ENCODE assay signal across 13 cellular contexts in genomic region chr12:73445658-73446324, GRCh38.
DNase-seq lines count a peak whose midpoint lies in the region; ATAC-seq and TF ChIP-seq lines count a peak whose summit lies in the region.
"Had no signal": no experiment of that assay in that cellular context is flagged by ENCODE, and none has a peak within 500 bp of the region (broad histone marks: within the 10 kb centered on the region; RNA-seq: fewer than 3 reads in every experiment).

No MANE protein-coding gene starts in this region.

- no peak overlapping the region for H3K27ac Mint-ChIP-seq in activated naive CD8-positive, alpha-beta T cell treated with anti-CD3 and anti-CD28 coated beads, Interleukin-2, amount 10 ng/mL, durations not matched to agents 7 days and 5 days
- no peak overlapping the region for H3K27ac Mint-ChIP-seq in activated naive CD8-positive, alpha-beta T cell treated with anti-CD3 and anti-CD28 coated beads for 36 hours
- no peak overlapping the region for H3K27ac Mint-ChIP-seq in stimulated activated memory B cell treated with anti-CD40 and anti-IgM and Interleukin-4, amounts not matched to agents 10 μg/mL and 1 μg/mL and 100 μg/mL, for 72 hours
- no peak overlapping the region for H3K27ac Mint-ChIP-seq in stimulated activated effector memory CD8-positive, alpha-beta T cell treated with anti-CD3 and anti-CD28 coated beads, Interleukin-12 subunit alpha, Interleukin-12 subunit beta, amount 100 ng/mL, for 72 hours
- H3K27ac Mint-ChIP-seq: mesothelial cell of epicardium had no signal

- H3K36me3 Mint-ChIP-seq in activated naive CD8-positive, alpha-beta T cell treated with anti-CD3 and anti-CD28 coated beads, Interleukin-2, amount 10 ng/mL, durations not matched to agents 7 days and 5 days = no peaks in the 10 kb centered on the region
- no peaks in the 10 kb centered on the region for H3K36me3 Mint-ChIP-seq in activated naive CD8-positive, alpha-beta T cell treated with anti-CD3 and anti-CD28 coated beads for 36 hours
- H3K36me3 Mint-ChIP-seq in stimulated activated memory B cell treated with anti-CD40 and anti-IgM and Interleukin-4, amounts not matched to agents 10 μg/mL and 1 μg/mL and 100 μg/mL, for 72 hours = no peaks in the 10 kb centered on the region
- H3K36me3 Mint-ChIP-seq in stimulated activated effector memory CD8-positive, alpha-beta T cell treated with anti-CD3 and anti-CD28 coated beads, Interleukin-12 subunit alpha, Interleukin-12 subunit beta, amount 100 ng/mL, for 72 hours = no peaks in the 10 kb centered on the region
- H3K36me3 Mint-ChIP-seq: mesothelial cell of epicardium had no signal

- no peak for DNase-seq in activated naive CD8-positive, alpha-beta T cell treated with anti-CD3 and anti-CD28 coated beads, Interleukin-2, amount 10 ng/mL, durations not matched to agents 7 days and 5 days
- DNase-seq in activated naive CD8-positive, alpha-beta T cell treated with anti-CD3 and anti-CD28 coated beads for 36 hours = no peak
- no peak for DNase-seq in tibial artery
- DNase-seq in stimulated activated effector memory CD8-positive, alpha-beta T cell treated with anti-CD3 and anti-CD28 coated beads, Interleukin-12 subunit alpha, Interleukin-12 subunit beta, amount 100 ng/mL, for 72 hours (ENCODE audit: low spot score in 2 of 2) = no peak
- DNase-seq in stimulated activated CD4-positive, alpha-beta T cell treated with anti-CD3 and anti-CD28 coated beads, Interleukin-4, amount 100 ng/mL, for 1 hour = no peak
- DNase-seq: activated T-cell treated with anti-CD3 and anti-CD28 coated beads, Interleukin-2, amount 50 U/mL, for 1 hour; DMS53; NCI-H2029 treated with DMSO at 0.1 percent for 48 hours; retina had no signal

- no peaks in the 10 kb centered on the region for H3K27me3 Mint-ChIP-seq in activated naive CD8-positive, alpha-beta T cell treated with anti-CD3 and anti-CD28 coated beads, Interleukin-2, amount 10 ng/mL, durations not matched to agents 7 days and 5 days
- H3K27me3 Mint-ChIP-seq in activated naive CD8-positive, alpha-beta T cell treated with anti-CD3 and anti-CD28 coated beads for 36 hours = no peaks in the 10 kb centered on the region
- H3K27me3 Mint-ChIP-seq in stimulated activated memory B cell treated with anti-CD40 and anti-IgM and Interleukin-4, amounts not matched to agents 10 μg/mL and 1 μg/mL and 100 μg/mL, for 72 hours = no peaks in the 10 kb centered on the region

- POLR2A ChIA-PET in activated naive CD8-positive, alpha-beta T cell treated with anti-CD3 and anti-CD28 coated beads, Interleukin-2, amount 10 ng/mL, durations not matched to agents 7 days and 5 days (lab: Charles Lee) = no interaction called here

- no peaks in the 10 kb centered on the region for H3K36me3 ChIP-seq in tibial artery

- peaks cover 6% of the 10 kb centered on the region for H3K4me1 Mint-ChIP-seq in activated naive CD8-positive, alpha-beta T cell treated with anti-CD3 and anti-CD28 coated beads, Interleukin-2, amount 10 ng/mL, durations not matched to agents 7 days and 5 days
- no peaks in the 10 kb centered on the region for H3K4me1 Mint-ChIP-seq in activated naive CD8-positive, alpha-beta T cell treated with anti-CD3 and anti-CD28 coated beads for 36 hours
- peaks cover 10% of the 10 kb centered on the region for H3K4me1 Mint-ChIP-seq in stimulated activated memory B cell treated with anti-CD40 and anti-IgM and Interleukin-4, amounts not matched to agents 10 μg/mL and 1 μg/mL and 100 μg/mL, for 72 hours
- peaks cover 8% of the 10 kb centered on the region for H3K4me1 Mint-ChIP-seq in stimulated activated effector memory CD8-positive, alpha-beta T cell treated with anti-CD3 and anti-CD28 coated beads, Interleukin-12 subunit alpha, Interleukin-12 subunit beta, amount 100 ng/mL, for 72 hours
- H3K4me1 Mint-ChIP-seq: mesothelial cell of epicardium had no signal

- H3K9me3 Mint-ChIP-seq in activated naive CD8-positive, alpha-beta T cell treated with anti-CD3 and anti-CD28 coated beads, Interleukin-2, amount 10 ng/mL, durations not matched to agents 7 days and 5 days = no peaks in the 10 kb centered on the region
- no peaks in the 10 kb centered on the region for H3K9me3 Mint-ChIP-seq in activated naive CD8-positive, alpha-beta T cell treated with anti-CD3 and anti-CD28 coated beads for 36 hours
- H3K9me3 Mint-ChIP-seq in stimulated activated memory B cell treated with anti-CD40 and anti-IgM and Interleukin-4, amounts not matched to agents 10 μg/mL and 1 μg/mL and 100 μg/mL, for 72 hours = no peaks in the 10 kb centered on the region
- H3K9me3 Mint-ChIP-seq in stimulated activated effector memory CD8-positive, alpha-beta T cell treated with anti-CD3 and anti-CD28 coated beads, Interleukin-12 subunit alpha, Interleukin-12 subunit beta, amount 100 ng/mL, for 72 hours = peaks cover 4% of the 10 kb centered on the region
- H3K9me3 Mint-ChIP-seq: mesothelial cell of epicardium had no signal

- H3K4me3 Mint-ChIP-seq in activated naive CD8-positive, alpha-beta T cell treated with anti-CD3 and anti-CD28 coated beads, Interleukin-2, amount 10 ng/mL, durations not matched to agents 7 days and 5 days = peak overlapping the region; percentile 9
- H3K4me3 Mint-ChIP-seq in activated naive CD8-positive, alpha-beta T cell treated with anti-CD3 and anti-CD28 coated beads for 36 hours = no peak overlapping the region
- peak overlapping the region; percentile 1 for H3K4me3 Mint-ChIP-seq in stimulated activated memory B cell treated with anti-CD40 and anti-IgM and Interleukin-4, amounts not matched to agents 10 μg/mL and 1 μg/mL and 100 μg/mL, for 72 hours
- H3K4me3 Mint-ChIP-seq in stimulated activated effector memory CD8-positive, alpha-beta T cell treated with anti-CD3 and anti-CD28 coated beads, Interleukin-12 subunit alpha, Interleukin-12 subunit beta, amount 100 ng/mL, for 72 hours = no peak overlapping the region
- H3K4me3 Mint-ChIP-seq: mesothelial cell of epicardium had no signal

- H3K27ac ChIP-seq in tibial artery = no peak overlapping the region

- no peaks in the 10 kb centered on the region for H3K27me3 ChIP-seq in tibial artery

- intact Hi-C loops in tibial artery (cut with DNase I; ENCODE audit: low total_unique reads) = no loop called here

- no peaks in the 10 kb centered on the region for H3K9me3 ChIP-seq in tibial artery

- H3K4me3 ChIP-seq in tibial artery = no peak overlapping the region

- ATAC-seq in activated naive CD8-positive, alpha-beta T cell treated with anti-CD3 and anti-CD28 coated beads, Interleukin-2, amount 10 ng/mL, durations not matched to agents 7 days and 5 days (ENCODE audit: low read depth) = no peak
- ATAC-seq in HG02588 (IDR thresholded peaks at IDR 0.05; ENCODE audit: unreplicated experiment) = peak; percentile 94
- peak; percentile 94 for ATAC-seq in HG03432 (IDR thresholded peaks at IDR 0.05; ENCODE audit: unreplicated experiment)
- no peak for ATAC-seq in stimulated activated memory B cell treated with anti-CD40 and anti-IgM and Interleukin-4, amounts not matched to agents 10 μg/mL and 1 μg/mL and 100 μg/mL, for 72 hours
- ATAC-seq in stimulated activated effector memory CD8-positive, alpha-beta T cell treated with anti-CD3 and anti-CD28 coated beads, Interleukin-12 subunit alpha, Interleukin-12 subunit beta, amount 100 ng/mL, for 72 hours = no peak

- TF ChIP-seq CTCF in tibial artery (IDR thresholded peaks at IDR 0.05) = no peak

- no peaks in the 10 kb centered on the region for H3K4me1 ChIP-seq in tibial artery

Comparison
In these comparisons a context has a peak if more than half of its experiments do, and no peak if none do; other contexts are left out.
1. H3K4me3 Mint-ChIP-seq: peak in activated naive CD8-positive, alpha-beta T cell treated with anti-CD3 and anti-CD28 coated beads, Interleukin-2, amount 10 ng/mL, durations not matched to agents 7 days and 5 days (single experiment) and stimulated activated memory B cell treated with anti-CD40 and anti-IgM and Interleukin-4, amounts not matched to agents 10 μg/mL and 1 μg/mL and 100 μg/mL, for 72 hours (single experiment); none in activated naive CD8-positive, alpha-beta T cell treated with anti-CD3 and anti-CD28 coated beads for 36 hours (single experiment) and stimulated activated effector memory CD8-positive, alpha-beta T cell treated with anti-CD3 and anti-CD28 coated beads, Interleukin-12 subunit alpha, Interleukin-12 subunit beta, amount 100 ng/mL, for 72 hours (single experiment).
2. ATAC-seq: peak in HG02588 (single experiment) and HG03432 (single experiment); none in activated naive CD8-positive, alpha-beta T cell treated with anti-CD3 and anti-CD28 coated beads, Interleukin-2, amount 10 ng/mL, durations not matched to agents 7 days and 5 days (single experiment), stimulated activated memory B cell treated with anti-CD40 and anti-IgM and Interleukin-4, amounts not matched to agents 10 μg/mL and 1 μg/mL and 100 μg/mL, for 72 hours (single experiment) and stimulated activated effector memory CD8-positive, alpha-beta T cell treated with anti-CD3 and anti-CD28 coated beads, Interleukin-12 subunit alpha, Interleukin-12 subunit beta, amount 100 ng/mL, for 72 hours (single experiment).